In the genomic region with DNA sequence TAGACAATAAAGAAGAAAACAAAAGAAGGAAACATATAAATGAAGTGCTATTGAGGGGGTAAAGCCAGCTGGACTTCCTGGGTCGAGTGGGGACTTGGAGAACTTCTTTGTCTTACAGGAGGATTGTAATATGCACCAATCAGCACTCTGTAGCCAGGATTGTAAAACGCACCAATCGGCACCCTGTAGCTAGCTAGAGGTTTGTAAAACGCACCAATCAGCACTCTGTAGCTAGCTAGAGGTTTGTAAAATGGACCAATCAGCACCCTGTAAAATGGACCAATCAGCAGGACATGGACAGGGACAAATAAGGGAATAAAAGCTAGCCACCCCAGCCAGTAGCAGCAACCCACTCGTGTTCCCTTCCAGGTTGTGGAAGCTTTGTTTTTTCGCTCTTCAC, we compare ENCODE assay signal across 3 cellular contexts. TPM values are rescaled to one million over a fixed set of nuclear protein-coding genes. Genes with fewer than 3 reads are reported as not detected.
"Had no signal": no experiment of that assay in that cellular context is flagged by ENCODE, and none has a peak within 500 bp of the region (broad histone marks: within the 10 kb centered on the region; RNA-seq: fewer than 3 reads in every experiment).

No MANE protein-coding gene starts in this region.

RNA-seq across cellular contexts. Expression of a gene that starts 28.6 kb away (rescaled TPM):
- total RNA-seq: SJSA1 had no signal

RNA-seq across cellular contexts. Expression of a gene that starts 54.6 kb away (rescaled TPM):
- total RNA-seq: M059J, PC-3, SJSA1 had no signal
